ENCODE assay signal across 1 cellular context in the genomic region with DNA sequence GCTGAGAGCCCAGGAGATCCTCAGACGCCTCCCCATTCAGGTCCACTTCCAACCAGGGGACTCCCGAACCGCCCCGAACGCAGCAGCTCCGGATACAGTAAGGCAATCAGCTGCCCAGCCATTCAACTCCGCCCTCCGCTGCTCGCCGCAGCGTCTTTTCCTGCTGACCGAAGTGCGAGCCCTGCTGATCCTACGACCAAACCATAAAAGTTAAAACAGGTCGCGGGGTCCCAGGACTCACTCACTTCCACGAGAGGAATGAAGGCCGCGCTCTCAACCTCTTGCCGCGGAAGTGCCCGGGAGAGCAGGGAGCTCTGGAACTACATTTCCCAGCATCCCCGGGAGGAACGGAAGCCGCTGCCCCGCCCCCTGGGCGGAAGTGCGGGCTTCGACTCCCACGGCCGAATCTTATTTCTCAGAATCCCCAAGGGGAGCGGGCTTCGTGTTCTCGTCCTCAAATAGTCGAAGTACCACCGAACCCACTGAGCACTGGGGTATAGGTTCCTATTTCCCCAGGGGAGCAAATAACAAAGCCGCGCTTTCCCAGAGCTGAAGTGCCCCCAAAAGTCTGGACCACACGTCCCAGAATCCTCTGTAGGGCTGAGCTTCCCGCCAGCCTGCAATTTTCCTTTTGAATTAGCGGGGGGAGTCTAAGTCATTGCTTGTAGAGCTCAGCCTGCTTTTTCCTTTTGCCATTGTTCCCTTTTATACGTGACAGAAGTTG.
A peak's percentile ranks its signal among the peaks of the same experiment; 100 is the strongest.
TF ChIP-seq lines count a peak whose summit lies in the region.

Gene ZNF45 (minus strand): TSS at position 298 of the 724 bp plus-strand sequence. CDS start 13,097 bp downstream, outside the sequence.

TF ChIP-seq in HepG2, 621 proteins besides CTCF, POLR2A, EP300 and RAD21 (continued from another document and continues in another):
- TF ChIP-seq GMEB1 (CRISPR knock-in tag; IDR thresholded peaks at IDR 0.05; ENCODE audit: borderline replicate concordance) (peak; percentile 63; the same call in 1 of the 2 replicates), CBX2 (IDR thresholded peaks at IDR 0.05; ENCODE audit: low read depth, low read length) (no peak), CBX2 (CRISPR knock-in tag; IDR thresholded peaks at IDR 0.05; ENCODE audit: low read depth) (no peak), SP1 (IDR thresholded peaks at IDR 0.05) (no peak), SP1 (CRISPR knock-in tag; IDR thresholded peaks at IDR 0.05) (peak; percentile 44; the same call in 1 of the 2 replicates), IKZF4 (CRISPR knock-in tag; IDR thresholded peaks at IDR 0.05; ENCODE audit: borderline replicate concordance, low read depth, not compliant biosample characterization) (no peak), REL (CRISPR knock-in tag; conservative IDR thresholded peaks at IDR 0.05) (no peak), MTF2 (CRISPR knock-in tag; IDR thresholded peaks at IDR 0.05; ENCODE audit: borderline replicate concordance) (no peak; the same call in 1 of the 2 replicates), WIZ (CRISPR knock-in tag; IDR thresholded peaks at IDR 0.05) (no peak), IKZF5 (CRISPR knock-in tag; IDR thresholded peaks at IDR 0.05) (peak; percentile 44; the same call in 1 of the 2 replicates), FOXC1 (CRISPR knock-in tag; IDR thresholded peaks at IDR 0.05; ENCODE audit: borderline replicate concordance) (peak; percentile 65; the same call in 1 of the 2 replicates), HIVEP1 (CRISPR knock-in tag; IDR thresholded peaks at IDR 0.05) (peak; percentile 65), CHCHD3 (CRISPR knock-in tag; IDR thresholded peaks at IDR 0.05) (peak; percentile 74; the same call in 1 of the 2 replicates), SMARCC2 (IDR thresholded peaks at IDR 0.05) (no peak), SMAD9 (CRISPR knock-in tag; IDR thresholded peaks at IDR 0.05) (no peak), ZNF446 (CRISPR knock-in tag; IDR thresholded peaks at IDR 0.05) (0 out of 2 replicates have a peak, but pooled peaks have one; percentile 57), SSRP1 (CRISPR knock-in tag; IDR thresholded peaks at IDR 0.05) (no peak), ZNF530 (CRISPR knock-in tag; IDR thresholded peaks at IDR 0.05; ENCODE audit: low read depth) (no peak), THAP8 (CRISPR knock-in tag; IDR thresholded peaks at IDR 0.05; ENCODE audit: borderline replicate concordance) (no peak), SAFB2 (CRISPR knock-in tag; IDR thresholded peaks at IDR 0.05; ENCODE audit: borderline replicate concordance, low read depth) (no peak), ARNT (IDR thresholded peaks at IDR 0.05) (no peak), ZNF841 (CRISPR knock-in tag; IDR thresholded peaks at IDR 0.05; ENCODE audit: borderline replicate concordance) (no peak), RNF2 (conservative IDR thresholded peaks at IDR 0.05; ENCODE audit: low read depth) (no peak), HHEX (CRISPR knock-in tag; IDR thresholded peaks at IDR 0.05) (no peak), ZNF672 (CRISPR knock-in tag; IDR thresholded peaks at IDR 0.05) (no peak), POLR2AphosphoS2 (IDR thresholded peaks at IDR 0.05; ENCODE audit: low read depth, low read length) (no peak), PRMT3 (CRISPR knock-in tag; IDR thresholded peaks at IDR 0.05; ENCODE audit: borderline replicate concordance, low read depth) (no peak), ZNF570 (CRISPR knock-in tag; IDR thresholded peaks at IDR 0.05; ENCODE audit: borderline replicate concordance) (no peak), CCDC6 (CRISPR knock-in tag; IDR thresholded peaks at IDR 0.05) (no peak), ZFP36 (IDR thresholded peaks at IDR 0.05; ENCODE audit: borderline replicate concordance, low read depth, low read length, partially characterized antibody) (no peak), ZSCAN31 (CRISPR knock-in tag; IDR thresholded peaks at IDR 0.05; ENCODE audit: low read depth) (peak; percentile 53), ZNF619 (CRISPR knock-in tag; IDR thresholded peaks at IDR 0.05) (no peak), ZSCAN30 (CRISPR knock-in tag; IDR thresholded peaks at IDR 0.05) (no peak), ZNF468 (CRISPR knock-in tag; IDR thresholded peaks at IDR 0.05) (no peak), SP140L (CRISPR knock-in tag; IDR thresholded peaks at IDR 0.05; ENCODE audit: borderline replicate concordance) (no peak), ZFAT (CRISPR knock-in tag; conservative IDR thresholded peaks at IDR 0.05) (peak; percentile 73; the same call in 1 of the 2 replicates), NCOR1 (IDR thresholded peaks at IDR 0.05; ENCODE audit: borderline replicate concordance, low read length) (no peak), ZNF484 (CRISPR knock-in tag; IDR thresholded peaks at IDR 0.05; ENCODE audit: borderline replicate concordance, low read depth) (no peak; the same call in 1 of the 2 replicates), ZEB1 (IDR thresholded peaks at IDR 0.05; ENCODE audit: insufficient replicate concordance, low read depth) (no peak), ZFP41 (CRISPR knock-in tag; IDR thresholded peaks at IDR 0.05; ENCODE audit: borderline replicate concordance) (no peak), MYC (CRISPR knock-in tag; IDR thresholded peaks at IDR 0.05; ENCODE audit: borderline replicate concordance) (peak; percentile 38; the same call in 1 of the 2 replicates), NR2C2 (CRISPR knock-in tag; IDR thresholded peaks at IDR 0.05; ENCODE audit: borderline replicate concordance) (peak; percentile 87), ZNF580 (CRISPR knock-in tag; IDR thresholded peaks at IDR 0.05; ENCODE audit: borderline replicate concordance, low read depth) (peak; percentile 68; the same call in 1 of the 2 replicates), SP4 (CRISPR knock-in tag; IDR thresholded peaks at IDR 0.05) (peak; percentile 81; the same call in 1 of the 2 replicates)
- TF ChIP-seq, protein P1, sequence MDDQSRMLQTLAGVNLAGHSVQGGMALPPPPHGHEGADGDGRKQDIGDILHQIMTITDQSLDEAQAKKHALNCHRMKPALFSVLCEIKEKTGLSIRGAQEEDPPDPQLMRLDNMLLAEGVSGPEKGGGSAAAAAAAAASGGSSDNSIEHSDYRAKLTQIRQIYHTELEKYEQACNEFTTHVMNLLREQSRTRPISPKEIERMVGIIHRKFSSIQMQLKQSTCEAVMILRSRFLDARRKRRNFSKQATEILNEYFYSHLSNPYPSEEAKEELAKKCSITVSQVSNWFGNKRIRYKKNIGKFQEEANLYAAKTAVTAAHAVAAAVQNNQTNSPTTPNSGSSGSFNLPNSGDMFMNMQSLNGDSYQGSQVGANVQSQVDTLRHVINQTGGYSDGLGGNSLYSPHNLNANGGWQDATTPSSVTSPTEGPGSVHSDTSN (CRISPR knock-in tag; IDR thresholded peaks at IDR 0.05; ENCODE audit: borderline replicate concordance) = no peak
- TF ChIP-seq, protein P2, sequence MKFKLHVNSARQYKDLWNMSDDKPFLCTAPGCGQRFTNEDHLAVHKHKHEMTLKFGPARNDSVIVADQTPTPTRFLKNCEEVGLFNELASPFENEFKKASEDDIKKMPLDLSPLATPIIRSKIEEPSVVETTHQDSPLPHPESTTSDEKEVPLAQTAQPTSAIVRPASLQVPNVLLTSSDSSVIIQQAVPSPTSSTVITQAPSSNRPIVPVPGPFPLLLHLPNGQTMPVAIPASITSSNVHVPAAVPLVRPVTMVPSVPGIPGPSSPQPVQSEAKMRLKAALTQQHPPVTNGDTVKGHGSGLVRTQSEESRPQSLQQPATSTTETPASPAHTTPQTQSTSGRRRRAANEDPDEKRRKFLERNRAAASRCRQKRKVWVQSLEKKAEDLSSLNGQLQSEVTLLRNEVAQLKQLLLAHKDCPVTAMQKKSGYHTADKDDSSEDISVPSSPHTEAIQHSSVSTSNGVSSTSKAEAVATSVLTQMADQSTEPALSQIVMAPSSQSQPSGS (CRISPR knock-in tag; IDR thresholded peaks at IDR 0.05) = no peak
- TF ChIP-seq, protein P3, sequence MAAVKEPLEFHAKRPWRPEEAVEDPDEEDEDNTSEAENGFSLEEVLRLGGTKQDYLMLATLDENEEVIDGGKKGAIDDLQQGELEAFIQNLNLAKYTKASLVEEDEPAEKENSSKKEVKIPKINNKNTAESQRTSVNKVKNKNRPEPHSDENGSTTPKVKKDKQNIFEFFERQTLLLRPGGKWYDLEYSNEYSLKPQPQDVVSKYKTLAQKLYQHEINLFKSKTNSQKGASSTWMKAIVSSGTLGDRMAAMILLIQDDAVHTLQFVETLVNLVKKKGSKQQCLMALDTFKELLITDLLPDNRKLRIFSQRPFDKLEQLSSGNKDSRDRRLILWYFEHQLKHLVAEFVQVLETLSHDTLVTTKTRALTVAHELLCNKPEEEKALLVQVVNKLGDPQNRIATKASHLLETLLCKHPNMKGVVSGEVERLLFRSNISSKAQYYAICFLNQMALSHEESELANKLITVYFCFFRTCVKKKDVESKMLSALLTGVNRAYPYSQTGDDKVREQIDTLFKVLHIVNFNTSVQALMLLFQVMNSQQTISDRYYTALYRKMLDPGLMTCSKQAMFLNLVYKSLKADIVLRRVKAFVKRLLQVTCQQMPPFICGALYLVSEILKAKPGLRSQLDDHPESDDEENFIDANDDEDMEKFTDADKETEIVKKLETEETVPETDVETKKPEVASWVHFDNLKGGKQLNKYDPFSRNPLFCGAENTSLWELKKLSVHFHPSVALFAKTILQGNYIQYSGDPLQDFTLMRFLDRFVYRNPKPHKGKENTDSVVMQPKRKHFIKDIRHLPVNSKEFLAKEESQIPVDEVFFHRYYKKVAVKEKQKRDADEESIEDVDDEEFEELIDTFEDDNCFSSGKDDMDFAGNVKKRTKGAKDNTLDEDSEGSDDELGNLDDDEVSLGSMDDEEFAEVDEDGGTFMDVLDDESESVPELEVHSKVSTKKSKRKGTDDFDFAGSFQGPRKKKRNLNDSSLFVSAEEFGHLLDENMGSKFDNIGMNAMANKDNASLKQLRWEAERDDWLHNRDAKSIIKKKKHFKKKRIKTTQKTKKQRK (IDR thresholded peaks at IDR 0.05; ENCODE audit: low read length) = no peak
- TF ChIP-seq, protein P4, sequence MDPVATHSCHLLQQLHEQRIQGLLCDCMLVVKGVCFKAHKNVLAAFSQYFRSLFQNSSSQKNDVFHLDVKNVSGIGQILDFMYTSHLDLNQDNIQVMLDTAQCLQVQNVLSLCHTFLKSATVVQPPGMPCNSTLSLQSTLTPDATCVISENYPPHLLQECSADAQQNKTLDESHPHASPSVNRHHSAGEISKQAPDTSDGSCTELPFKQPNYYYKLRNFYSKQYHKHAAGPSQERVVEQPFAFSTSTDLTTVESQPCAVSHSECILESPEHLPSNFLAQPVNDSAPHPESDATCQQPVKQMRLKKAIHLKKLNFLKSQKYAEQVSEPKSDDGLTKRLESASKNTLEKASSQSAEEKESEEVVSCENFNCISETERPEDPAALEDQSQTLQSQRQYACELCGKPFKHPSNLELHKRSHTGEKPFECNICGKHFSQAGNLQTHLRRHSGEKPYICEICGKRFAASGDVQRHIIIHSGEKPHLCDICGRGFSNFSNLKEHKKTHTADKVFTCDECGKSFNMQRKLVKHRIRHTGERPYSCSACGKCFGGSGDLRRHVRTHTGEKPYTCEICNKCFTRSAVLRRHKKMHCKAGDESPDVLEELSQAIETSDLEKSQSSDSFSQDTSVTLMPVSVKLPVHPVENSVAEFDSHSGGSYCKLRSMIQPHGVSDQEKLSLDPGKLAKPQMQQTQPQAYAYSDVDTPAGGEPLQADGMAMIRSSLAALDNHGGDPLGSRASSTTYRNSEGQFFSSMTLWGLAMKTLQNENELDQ (CRISPR knock-in tag; IDR thresholded peaks at IDR 0.05; ENCODE audit: borderline replicate concordance) = no peak
- TF ChIP-seq, protein P5, sequence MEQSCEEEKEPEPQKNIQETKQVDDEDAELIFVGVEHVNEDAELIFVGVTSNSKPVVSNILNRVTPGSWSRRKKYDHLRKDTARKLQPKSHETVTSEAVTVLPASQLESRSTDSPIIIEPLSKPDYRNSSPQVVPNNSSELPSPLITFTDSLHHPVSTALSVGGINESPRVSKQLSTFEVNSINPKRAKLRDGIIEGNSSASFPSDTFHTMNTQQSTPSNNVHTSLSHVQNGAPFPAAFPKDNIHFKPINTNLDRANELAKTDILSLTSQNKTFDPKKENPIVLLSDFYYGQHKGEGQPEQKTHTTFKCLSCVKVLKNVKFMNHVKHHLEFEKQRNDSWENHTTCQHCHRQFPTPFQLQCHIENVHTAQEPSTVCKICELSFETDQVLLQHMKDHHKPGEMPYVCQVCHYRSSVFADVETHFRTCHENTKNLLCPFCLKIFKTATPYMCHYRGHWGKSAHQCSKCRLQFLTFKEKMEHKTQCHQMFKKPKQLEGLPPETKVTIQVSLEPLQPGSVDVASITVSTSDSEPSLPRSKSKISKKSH (CRISPR knock-in tag; IDR thresholded peaks at IDR 0.05; ENCODE audit: borderline replicate concordance) = peak; percentile 83; the same call in 1 of the 2 replicates
